1 cellular context compared by ENCODE assay signal in the genomic region with DNA sequence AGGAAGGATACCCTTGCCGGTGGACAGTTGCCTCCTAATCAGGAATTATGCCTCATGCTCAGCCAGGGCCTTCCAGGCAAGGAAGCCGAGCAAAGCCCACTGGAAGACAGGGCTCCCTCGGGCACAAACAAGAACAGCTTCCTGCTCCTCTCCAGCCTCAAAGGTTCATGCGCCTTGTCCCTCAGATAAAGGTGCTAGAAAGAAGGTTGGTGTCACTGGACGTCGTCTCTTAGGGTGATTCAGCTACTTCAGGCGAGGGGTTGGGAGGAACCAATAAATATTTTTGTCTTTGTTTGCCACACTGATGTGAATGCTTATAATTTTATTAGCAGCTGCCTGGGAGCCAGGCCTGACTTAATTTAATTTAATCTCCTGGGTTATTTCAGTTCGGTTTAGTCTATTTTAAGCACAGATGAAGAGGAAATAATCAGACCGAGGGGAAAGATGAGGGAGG.
TF ChIP-seq lines count a peak whose summit lies in the region.

No MANE protein-coding gene starts in this region.

TF ChIP-seq in SK-N-SH, 30 proteins besides CTCF, POLR2A, EP300 and RAD21 (continued from another document):
- TF ChIP-seq SIN3A (IDR thresholded peaks at IDR 0.05; ENCODE audit: borderline replicate concordance, low read depth, low read length) = no peak
- TF ChIP-seq MXI1 (IDR thresholded peaks at IDR 0.05; ENCODE audit: low read depth, low read length) = peak; percentile 54; the same call in 1 of the 2 replicates
